In the genomic region with DNA sequence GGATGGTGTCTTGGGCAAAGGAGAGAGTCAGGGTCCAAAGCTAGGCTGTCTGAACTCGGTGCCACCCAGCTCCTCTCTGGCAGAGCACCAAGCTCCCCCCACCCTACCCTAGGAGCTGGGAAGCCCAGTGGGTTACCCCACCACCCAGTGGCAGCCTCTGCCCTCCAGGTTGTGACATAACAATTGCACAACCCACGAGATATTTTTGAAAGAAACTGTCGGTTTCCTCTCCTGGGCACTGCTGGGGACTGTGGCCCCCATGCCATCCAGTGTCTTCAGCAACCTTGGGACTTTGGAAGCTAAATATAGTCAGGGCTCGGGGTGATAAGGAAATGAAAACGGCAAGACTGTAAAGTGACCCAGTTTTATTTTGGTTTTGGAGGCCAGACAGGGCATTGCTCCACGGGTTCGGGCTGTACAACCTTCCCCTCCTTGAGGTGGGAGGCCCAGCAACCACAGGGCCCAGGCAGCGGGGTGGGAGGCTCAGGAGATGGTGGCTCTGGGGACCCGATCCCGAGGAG, we compare ENCODE assay signal across 8 cellular contexts. TPM values are rescaled to one million over a fixed set of nuclear protein-coding genes. Genes with fewer than 3 reads are reported as not detected.
DNase-seq lines count a peak whose midpoint lies in the region; ATAC-seq and TF ChIP-seq lines count a peak whose summit lies in the region.

No MANE protein-coding gene starts in this region.

- peak overlapping the region; percentile 26 for H3K27ac Mint-ChIP-seq in stimulated activated effector memory CD8-positive, alpha-beta T cell treated with anti-CD3 and anti-CD28 coated beads, Interleukin-12 subunit alpha, Interleukin-12 subunit beta, amount 100 ng/mL, for 72 hours

- H3K36me3 Mint-ChIP-seq in stimulated activated effector memory CD8-positive, alpha-beta T cell treated with anti-CD3 and anti-CD28 coated beads, Interleukin-12 subunit alpha, Interleukin-12 subunit beta, amount 100 ng/mL, for 72 hours: no peaks in the 10 kb centered on the region

- peak; percentile 12 for DNase-seq in KBM-7
- no peak for DNase-seq in ascending aorta (ENCODE audit: low spot score in 2 of 2)
- DNase-seq in stimulated activated effector memory CD8-positive, alpha-beta T cell treated with anti-CD3 and anti-CD28 coated beads, Interleukin-12 subunit alpha, Interleukin-12 subunit beta, amount 100 ng/mL, for 72 hours (ENCODE audit: low spot score in 2 of 2): no peak
- no peak for DNase-seq in thyroid gland
- DNase-seq in NCI-H2171 treated with DMSO at 0.1 percent for 48 hours (lab: John Stamatoyannopoulos, UW): no peak
- DNase-seq in nucleus accumbens (lab: John Stamatoyannopoulos, UW): no peak

- peak overlapping the region; percentile 72 for H3K9ac ChIP-seq in iPS-20b (ENCODE audit: low read depth, low read length)

- peak overlapping the region; percentile 75 for H3K4me3 Mint-ChIP-seq in stimulated activated effector memory CD8-positive, alpha-beta T cell treated with anti-CD3 and anti-CD28 coated beads, Interleukin-12 subunit alpha, Interleukin-12 subunit beta, amount 100 ng/mL, for 72 hours

- H3K9me3 Mint-ChIP-seq in stimulated activated effector memory CD8-positive, alpha-beta T cell treated with anti-CD3 and anti-CD28 coated beads, Interleukin-12 subunit alpha, Interleukin-12 subunit beta, amount 100 ng/mL, for 72 hours: no peaks in the 10 kb centered on the region

- H3K4me1 ChIP-seq in ascending aorta: peaks cover 10 to 22% of the 10 kb centered on the region in 2 donors
- peaks cover 7% of the 10 kb centered on the region; the same call in 1 of the 2 replicates for H3K4me1 ChIP-seq in iPS-20b (ENCODE audit: insufficient read depth, low read length)
- H3K4me1 ChIP-seq in thyroid gland: peaks cover 12 to 13% of the 10 kb centered on the region in 2 donors

- no peak for ATAC-seq in stimulated activated effector memory CD8-positive, alpha-beta T cell treated with anti-CD3 and anti-CD28 coated beads, Interleukin-12 subunit alpha, Interleukin-12 subunit beta, amount 100 ng/mL, for 72 hours
- no peak for ATAC-seq in HG02840 (IDR thresholded peaks at IDR 0.05; ENCODE audit: low FRiP score, unreplicated experiment)

- no peaks in the 10 kb centered on the region for H3K9me3 ChIP-seq in ascending aorta
- H3K9me3 ChIP-seq in iPS-20b (ENCODE audit: insufficient read depth, low read depth, low read length): no peaks in the 10 kb centered on the region
- H3K9me3 ChIP-seq in thyroid gland: no peaks in the 10 kb centered on the region

- H3K27me3 ChIP-seq in ascending aorta (no peaks in the 10 kb centered on the region), iPS-20b (ENCODE audit: insufficient read depth, low read length) (peaks cover 38% of the 10 kb centered on the region), thyroid gland (no peaks in the 10 kb centered on the region)

- 55 to 58% methylated on average over 8 to 10 of the region's 10 CpGs for WGBS in thyroid gland, 2 donors

- in situ Hi-C loops in KBM-7 (cut with MboI; ENCODE audit: low pct_unique_long_range_greater_than_20kb, low sequenced_read_pairs): no loop called here

- H3K4me3 ChIP-seq in ascending aorta (peak overlapping the region; percentile 97), iPS-20b (ENCODE audit: low read length) (peak overlapping the region; percentile 64), thyroid gland (replicated peaks in 1 of 3) (peak overlapping the region in 1 of 3 donors; percentile 61)

- TF ChIP-seq CTCF in ascending aorta (IDR thresholded peaks at IDR 0.05): no peak
- no peak for TF ChIP-seq CTCF in thyroid gland (IDR thresholded peaks at IDR 0.05)

- no peak for TF ChIP-seq POLR2A in thyroid gland (IDR thresholded peaks at IDR 0.05)

- peaks cover 14% of the 10 kb centered on the region for H3K4me1 Mint-ChIP-seq in stimulated activated effector memory CD8-positive, alpha-beta T cell treated with anti-CD3 and anti-CD28 coated beads, Interleukin-12 subunit alpha, Interleukin-12 subunit beta, amount 100 ng/mL, for 72 hours

- peak overlapping the region; percentile 74 to 87 for H3K27ac ChIP-seq in ascending aorta
- no peak overlapping the region for H3K27ac ChIP-seq in iPS-20b (ENCODE audit: low read length)
- H3K27ac ChIP-seq in thyroid gland: peak overlapping the region in 1 of 3 donors; percentile 46

- H3K36me3 ChIP-seq in ascending aorta (no peaks in the 10 kb centered on the region), iPS-20b (ENCODE audit: insufficient read depth, low read depth, low read length) (no peaks in the 10 kb centered on the region), thyroid gland (no peaks in the 10 kb centered on the region)

- intact Hi-C loops in ascending aorta (cut with DNase I) (loop anchor here (5.0 kb wide), 2 partner anchors 42 to 168 kb away; a partner anchor contains a TSS), thyroid gland (cut with DNase I) (no loop called here)

RNA-seq across cellular contexts. Expression of a gene that starts 1.4 kb away (rescaled TPM):
- total RNA-seq in ascending aorta (47.6 TPM), thyroid gland (10 to 100 TPM in 3 of 4 donors, 1 to 10 TPM in 1; 8.8 to 28.1 (median 20.3) TPM)
